ENCODE assay signal across 8 cellular contexts in genomic region chr15:99442268-99442897, GRCh38.
DNase-seq lines count a peak whose midpoint lies in the region; ATAC-seq and TF ChIP-seq lines count a peak whose summit lies in the region.

No MANE protein-coding gene starts in this region.

- no peak for TF ChIP-seq CTCF in HFFc6 (IDR thresholded peaks at IDR 0.05)
- no peak for TF ChIP-seq CTCF in spleen (IDR thresholded peaks at IDR 0.05 in 8 of 11, conservative IDR thresholded peaks at IDR 0.05 in 3 of 11)
- no peak for TF ChIP-seq CTCF in A673 (conservative IDR thresholded peaks at IDR 0.05; ENCODE audit: low read depth, low read length)

- H3K4me3 ChIP-seq in spleen = no peak overlapping the region
- H3K4me3 ChIP-seq in effector memory CD4-positive, alpha-beta T cell (ENCODE audit: insufficient read depth, low read depth, low read length, poor library complexity, severe bottlenecking) = no peak overlapping the region
- no peak overlapping the region for H3K4me3 ChIP-seq in A673 (ENCODE audit: low read depth, low read length, poor library complexity, severe bottlenecking)

- WGBS in spleen, 5 donors = 54 to 63% (median 58%) methylated on average over 13 of the region's 13 CpGs

- H3K4me3 Mint-ChIP-seq in HFFc6 = peak overlapping the region; percentile 68
- H3K4me3 Mint-ChIP-seq in activated T-helper 1 cell treated with anti-CD3 and anti-CD28 coated beads, Interleukin-12 subunit alpha, Interleukin-12 subunit beta, Interleukin-2, Interleukin-4 antibody, amounts not matched to agents 30 ng/mL and 10 ng/mL and 1 ng/mL, durations not matched to agents 14 hours and 24 hours and 36 hours = no peak overlapping the region

- no TSS peak for BruUV-seq in A673 (replicated peaks; lab: Mats Ljungman, UMichigan)

- H3K9me3 Mint-ChIP-seq in HFFc6 = no peaks in the 10 kb centered on the region
- no peaks in the 10 kb centered on the region for H3K9me3 Mint-ChIP-seq in activated T-helper 1 cell treated with anti-CD3 and anti-CD28 coated beads, Interleukin-12 subunit alpha, Interleukin-12 subunit beta, Interleukin-2, Interleukin-4 antibody, amounts not matched to agents 30 ng/mL and 10 ng/mL and 1 ng/mL, durations not matched to agents 14 hours and 24 hours and 36 hours

- ATAC-seq in left cardiac atrium (peak; percentile 91 to 95), HG02852 (IDR thresholded peaks at IDR 0.05; ENCODE audit: unreplicated experiment) (no peak)

- no peaks in the 10 kb centered on the region for H3K36me3 Mint-ChIP-seq in HFFc6 (ENCODE audit: low read depth)
- no peaks in the 10 kb centered on the region for H3K36me3 Mint-ChIP-seq in activated T-helper 1 cell treated with anti-CD3 and anti-CD28 coated beads, Interleukin-12 subunit alpha, Interleukin-12 subunit beta, Interleukin-2, Interleukin-4 antibody, amounts not matched to agents 30 ng/mL and 10 ng/mL and 1 ng/mL, durations not matched to agents 14 hours and 24 hours and 36 hours (ENCODE audit: low read depth)

- H3K27ac ChIP-seq in spleen = peak overlapping the region in 7 of 8 donors; percentile 16 to 66 (median 54)
- H3K27ac ChIP-seq in effector memory CD4-positive, alpha-beta T cell (ENCODE audit: insufficient read depth, low read length, poor library complexity, severe bottlenecking) = no peak overlapping the region
- H3K27ac ChIP-seq in A673 (ENCODE audit: low read depth, low read length, poor library complexity, severe bottlenecking) = no peak overlapping the region

- peaks cover 2% of the 10 kb centered on the region for H3K27me3 Mint-ChIP-seq in HFFc6 (ENCODE audit: insufficient read depth)
- peaks cover 15% of the 10 kb centered on the region for H3K27me3 Mint-ChIP-seq in activated T-helper 1 cell treated with anti-CD3 and anti-CD28 coated beads, Interleukin-12 subunit alpha, Interleukin-12 subunit beta, Interleukin-2, Interleukin-4 antibody, amounts not matched to agents 30 ng/mL and 10 ng/mL and 1 ng/mL, durations not matched to agents 14 hours and 24 hours and 36 hours (ENCODE audit: insufficient read depth)

- H3K36me3 ChIP-seq in spleen (no peaks in the 10 kb centered on the region), A673 (ENCODE audit: insufficient read depth, low read length, poor library complexity, severe bottlenecking) (no peaks in the 10 kb centered on the region)
- H3K36me3 ChIP-seq in effector memory CD4-positive, alpha-beta T cell (ENCODE audit: control insufficient read depth, insufficient read depth, low read length) = no peaks in the 10 kb centered on the region

- intact Hi-C loops in activated T-helper 1 cell treated with anti-CD3 and anti-CD28 coated beads, Interleukin-12 subunit alpha, Interleukin-12 subunit beta, Interleukin-2, Interleukin-4 antibody, amounts not matched to agents 30 ng/mL and 10 ng/mL and 1 ng/mL, durations not matched to agents 14 hours and 24 hours and 36 hours (cut with micrococcal nuclease) = loop anchor here (1.0 to 5.0 kb wide), 4 partner anchors 17 to 125 kb away; partner anchors contain the start of gene MEF2A
- intact Hi-C loops in left cardiac atrium (cut with DNase I) = no loop called here
- intact Hi-C loops in spleen (cut with DNase I; ENCODE audit: low total_unique reads) = no loop called here
- intact Hi-C loops in A673 (cut with micrococcal nuclease; ENCODE audit: unreplicated experiment) = no loop called here

- TF ChIP-seq POLR2A in spleen (IDR thresholded peaks at IDR 0.05) = no peak

- DNase-seq in HFFc6 = peak; percentile 81
- DNase-seq in activated T-helper 1 cell treated with anti-CD3 and anti-CD28 coated beads, Interleukin-12 subunit alpha, Interleukin-12 subunit beta, Interleukin-2, Interleukin-4 antibody, amounts not matched to agents 30 ng/mL and 10 ng/mL and 1 ng/mL, durations not matched to agents 14 hours and 24 hours and 36 hours (ENCODE audit: low spot score) = no peak
- DNase-seq in left cardiac atrium = peak; percentile 81
- DNase-seq in spleen = no peak
- DNase-seq in effector memory CD4-positive, alpha-beta T cell = no peak
- no peak for DNase-seq in AML-193 (lab: John Stamatoyannopoulos, UW)
- no peak for DNase-seq in A673 (ENCODE audit: low spot score)

- H3K9me3 ChIP-seq in spleen = no peaks in the 10 kb centered on the region
- H3K9me3 ChIP-seq in effector memory CD4-positive, alpha-beta T cell (ENCODE audit: control insufficient read depth, low read length) = no peaks in the 10 kb centered on the region
- H3K9me3 ChIP-seq in A673 (ENCODE audit: low read depth, low read length, poor library complexity, severe bottlenecking) = no peaks in the 10 kb centered on the region

- CTCF ChIA-PET in A673 (lab: Charles Lee) = no interaction called here

- H3K4me1 Mint-ChIP-seq in HFFc6 (ENCODE audit: low read depth) = peaks cover 22% of the 10 kb centered on the region
- H3K4me1 Mint-ChIP-seq in activated T-helper 1 cell treated with anti-CD3 and anti-CD28 coated beads, Interleukin-12 subunit alpha, Interleukin-12 subunit beta, Interleukin-2, Interleukin-4 antibody, amounts not matched to agents 30 ng/mL and 10 ng/mL and 1 ng/mL, durations not matched to agents 14 hours and 24 hours and 36 hours (ENCODE audit: low read depth) = peaks cover 42% of the 10 kb centered on the region

- H3K27ac Mint-ChIP-seq in HFFc6 = peak overlapping the region; percentile 74
- H3K27ac Mint-ChIP-seq in activated T-helper 1 cell treated with anti-CD3 and anti-CD28 coated beads, Interleukin-12 subunit alpha, Interleukin-12 subunit beta, Interleukin-2, Interleukin-4 antibody, amounts not matched to agents 30 ng/mL and 10 ng/mL and 1 ng/mL, durations not matched to agents 14 hours and 24 hours and 36 hours = peak overlapping the region; percentile 74

- POLR2A ChIA-PET in A673 (lab: Charles Lee; ENCODE audit: low non-redundant PET) = no interaction called here

- H3K27me3 ChIP-seq in spleen (replicated peaks in 1 of 7) (no peaks in the 10 kb centered on the region), A673 (replicated peaks; ENCODE audit: insufficient read depth, low read depth, low read length, poor library complexity) (no peaks in the 10 kb centered on the region)
- no peaks in the 10 kb centered on the region for H3K27me3 ChIP-seq in effector memory CD4-positive, alpha-beta T cell (replicated peaks; ENCODE audit: control insufficient read depth, insufficient read depth, low read length, poor library complexity, severe bottlenecking)

- peaks cover 0 to 62% (median 22%) of the 10 kb centered on the region in 6 donors for H3K4me1 ChIP-seq in spleen
- H3K4me1 ChIP-seq in effector memory CD4-positive, alpha-beta T cell (ENCODE audit: control insufficient read depth, insufficient read depth, low read length, poor library complexity, severe bottlenecking) = peaks cover 29% of the 10 kb centered on the region
- H3K4me1 ChIP-seq in A673 (ENCODE audit: insufficient read depth, low read length, poor library complexity, severe bottlenecking) = no peaks in the 10 kb centered on the region

Comparison
In these comparisons a context has a peak if more than half of its experiments do, and no peak if none do; other contexts are left out.
1. DNase-seq: peak in HFFc6 (single experiment) and left cardiac atrium (single experiment); none in activated T-helper 1 cell treated with anti-CD3 and anti-CD28 coated beads, Interleukin-12 subunit alpha, Interleukin-12 subunit beta, Interleukin-2, Interleukin-4 antibody, amounts not matched to agents 30 ng/mL and 10 ng/mL and 1 ng/mL, durations not matched to agents 14 hours and 24 hours and 36 hours (single experiment), spleen (single experiment), effector memory CD4-positive, alpha-beta T cell (0 of 3), AML-193 (0 of 2) and A673 (single experiment).
2. H3K27ac ChIP-seq: peak in spleen (7 of 8); none in effector memory CD4-positive, alpha-beta T cell (single experiment) and A673 (single experiment).